ENCODE assay signal across 19 cellular contexts in genomic region chr18:55927831-55928230, GRCh38.
DNase-seq lines count a peak whose midpoint lies in the region; ATAC-seq and TF ChIP-seq lines count a peak whose summit lies in the region.
"Had no signal": no experiment of that assay in that cellular context is flagged by ENCODE, and none has a peak within 500 bp of the region (broad histone marks: within the 10 kb centered on the region; RNA-seq: fewer than 3 reads in every experiment).

No MANE protein-coding gene starts in this region.

- peak overlapping the region; percentile 31 for H3K27ac ChIP-seq in vagina
- H3K27ac ChIP-seq: 22Rv1, tibial artery had no signal

- no peaks in the 10 kb centered on the region for H3K9me3 ChIP-seq in vagina
- H3K9me3 ChIP-seq: Caco-2, tibial artery had no signal

- peaks cover 5 to 6% of the 10 kb centered on the region in 2 donors for H3K9me3 Mint-ChIP-seq in activated T-cell treated with anti-CD3 and anti-CD28 coated beads, Interleukin-2, amount 50 U/mL, for 72 hours

- peaks cover 8% of the 10 kb centered on the region for H3K27me3 Mint-ChIP-seq in activated T-cell treated with anti-CD3 and anti-CD28 coated beads, Interleukin-2, amount 50 U/mL, for 72 hours (ENCODE audit: low read depth)
- H3K27me3 Mint-ChIP-seq: activated naive CD8-positive, alpha-beta T cell treated with anti-CD3 and anti-CD28 coated beads, Interleukin-2, amount 50 U/mL, for 24 hours; naive B cell had no signal

- no peaks in the 10 kb centered on the region for H3K27me3 ChIP-seq in vagina
- H3K27me3 ChIP-seq: tibial artery had no signal

- TF ChIP-seq POLR2A in vagina (IDR thresholded peaks at IDR 0.05) = no peak

- no peak for TF ChIP-seq CTCF in vagina (IDR thresholded peaks at IDR 0.05)

- no peak overlapping the region for H3K4me3 Mint-ChIP-seq in activated T-cell treated with anti-CD3 and anti-CD28 coated beads, Interleukin-2, amount 50 U/mL, for 72 hours
- H3K4me3 Mint-ChIP-seq: activated naive CD8-positive, alpha-beta T cell treated with anti-CD3 and anti-CD28 coated beads, Interleukin-2, amount 50 U/mL, for 24 hours; naive B cell; stimulated activated effector memory CD8-positive, alpha-beta T cell treated with anti-CD3 and anti-CD28 coated beads, Interleukin-12 subunit alpha, Interleukin-12 subunit beta, amount 100 ng/mL, for 72 hours had no signal

- H3K36me3 ChIP-seq in vagina = no peaks in the 10 kb centered on the region
- H3K36me3 ChIP-seq: tibial artery had no signal

- H3K4me1 Mint-ChIP-seq in activated T-cell treated with anti-CD3 and anti-CD28 coated beads, Interleukin-2, amount 50 U/mL, for 72 hours (ENCODE audit: low read depth) = no peaks in the 10 kb centered on the region
- H3K4me1 Mint-ChIP-seq: activated naive CD8-positive, alpha-beta T cell treated with anti-CD3 and anti-CD28 coated beads, Interleukin-2, amount 50 U/mL, for 24 hours; naive B cell; stimulated activated effector memory CD8-positive, alpha-beta T cell treated with anti-CD3 and anti-CD28 coated beads, Interleukin-12 subunit alpha, Interleukin-12 subunit beta, amount 100 ng/mL, for 72 hours had no signal

- H3K4me3 ChIP-seq in vagina = no peak overlapping the region
- H3K4me3 ChIP-seq: tibial artery had no signal

- intact Hi-C loops in vagina (cut with DNase I) = no loop called here

- H3K36me3 Mint-ChIP-seq in activated T-cell treated with anti-CD3 and anti-CD28 coated beads, Interleukin-2, amount 50 U/mL, for 72 hours (ENCODE audit: insufficient read depth in 2 of 2) = peaks cover 0 to 2% of the 10 kb centered on the region in 2 donors
- H3K36me3 Mint-ChIP-seq: naive B cell; stimulated activated effector memory CD8-positive, alpha-beta T cell treated with anti-CD3 and anti-CD28 coated beads, Interleukin-12 subunit alpha, Interleukin-12 subunit beta, amount 100 ng/mL, for 72 hours had no signal

- peaks cover 12% of the 10 kb centered on the region for H3K4me1 ChIP-seq in vagina
- H3K4me1 ChIP-seq: Caco-2, tibial artery had no signal

- no peak for ATAC-seq in activated T-cell treated with anti-CD3 and anti-CD28 coated beads, Interleukin-2, amount 50 U/mL, for 72 hours (replicated peaks in 1 of 2)
- ATAC-seq: activated naive CD8-positive, alpha-beta T cell treated with anti-CD3 and anti-CD28 coated beads, Interleukin-2, amount 50 U/mL, for 24 hours; SK-N-SH treated with all-trans-retinoic acid at 6 μM for 48 hours; stimulated activated effector memory CD8-positive, alpha-beta T cell treated with anti-CD3 and anti-CD28 coated beads, Interleukin-12 subunit alpha, Interleukin-12 subunit beta, amount 100 ng/mL, for 72 hours had no signal

- no peak overlapping the region for H3K27ac Mint-ChIP-seq in activated T-cell treated with anti-CD3 and anti-CD28 coated beads, Interleukin-2, amount 50 U/mL, for 72 hours
- H3K27ac Mint-ChIP-seq: activated naive CD8-positive, alpha-beta T cell treated with anti-CD3 and anti-CD28 coated beads, Interleukin-2, amount 50 U/mL, for 24 hours; naive B cell; stimulated activated effector memory CD8-positive, alpha-beta T cell treated with anti-CD3 and anti-CD28 coated beads, Interleukin-12 subunit alpha, Interleukin-12 subunit beta, amount 100 ng/mL, for 72 hours had no signal

- DNase-seq in NOMO-1 treated with DMSO at 0.1 percent for 48 hours (lab: John Stamatoyannopoulos, UW; ENCODE audit: unreplicated experiment) = peak; percentile 0
- DNase-seq in NOMO-1 (lab: John Stamatoyannopoulos, UW; ENCODE audit: unreplicated experiment in 2 of 2) = no peak
- DNase-seq in OCI-M1 (lab: John Stamatoyannopoulos, UW) = peak; percentile 85
- peak; percentile 81 for DNase-seq in fibroblast of gingiva (ENCODE audit: low read depth)
- no peak for DNase-seq in vagina (ENCODE audit: extremely low spot score in 2 of 2)
- DNase-seq in NCI-H2227 treated with DMSO at 0.1 percent for 48 hours (lab: John Stamatoyannopoulos, UW) = no peak
- no peak for DNase-seq in HuH-7.5 (ENCODE audit: low spot score)
- no peak for DNase-seq in activated T-cell treated with anti-CD3 and anti-CD28 coated beads, Interleukin-2, amount 50 U/mL, for 72 hours
- DNase-seq: activated CD4-positive, alpha-beta T cell treated with anti-CD3 and anti-CD28 coated beads, Interleukin-2, amount 50 U/mL, for 48 hours; activated naive CD8-positive, alpha-beta T cell treated with anti-CD3 and anti-CD28 coated beads, Interleukin-2, amount 50 U/mL, for 24 hours; Caco-2; GOT3; naive B cell; NCI-H187 treated with DMSO at 0.1 percent for 48 hours; NCI-H510A treated with DMSO at 0.1 percent for 48 hours; tibial artery had no signal

Comparison
In these comparisons a context has a peak if more than half of its experiments do, and no peak if none do; other contexts are left out.
1. DNase-seq: peak in NOMO-1 treated with DMSO at 0.1 percent for 48 hours (single experiment), OCI-M1 (single experiment) and fibroblast of gingiva (single experiment); none in NOMO-1 (0 of 2), vagina (0 of 2), NCI-H2227 treated with DMSO at 0.1 percent for 48 hours (single experiment), HuH-7.5 (single experiment) and activated T-cell treated with anti-CD3 and anti-CD28 coated beads, Interleukin-2, amount 50 U/mL, for 72 hours (0 of 2).